14 cellular contexts compared by ENCODE assay signal in genomic region chr4:18568600-18568999, GRCh38.
DNase-seq lines count a peak whose midpoint lies in the region; ATAC-seq and TF ChIP-seq lines count a peak whose summit lies in the region.
"Had no signal": no experiment of that assay in that cellular context is flagged by ENCODE, and none has a peak within 500 bp of the region (broad histone marks: within the 10 kb centered on the region; RNA-seq: fewer than 3 reads in every experiment).

No MANE protein-coding gene starts in this region.

- intact Hi-C loops in heart right ventricle (cut with DNase I) (no loop called here), left cardiac atrium (cut with DNase I) (no loop called here)

- H3K27me3 Mint-ChIP-seq in type B pancreatic cell: no peaks in the 10 kb centered on the region
- H3K27me3 Mint-ChIP-seq: natural killer cell treated with Interleukin-12 subunit alpha and Interleukin-12 subunit beta and Interleukin-15 and Interleukin-18, amount 100 ng/mL, for 72 hours had no signal

- H3K36me3 ChIP-seq in heart right ventricle: no peaks in the 10 kb centered on the region
- H3K36me3 ChIP-seq in right atrium auricular region: no peaks in the 10 kb centered on the region
- H3K36me3 ChIP-seq in hepatocyte (replicated peaks; ENCODE audit: insufficient read depth, low read depth): no peaks in the 10 kb centered on the region

- H3K79me2 ChIP-seq in hepatocyte: no peaks in the 10 kb centered on the region

- no peak overlapping the region for H3K27ac ChIP-seq in heart right ventricle
- no peak overlapping the region for H3K27ac ChIP-seq in right atrium auricular region
- H3K27ac ChIP-seq in hepatocyte: no peak overlapping the region

- H3K9me2 ChIP-seq in hepatocyte (replicated peaks; ENCODE audit: insufficient read depth): no peaks in the 10 kb centered on the region

- no peak overlapping the region for H3K27ac Mint-ChIP-seq in type B pancreatic cell
- H3K27ac Mint-ChIP-seq: activated T-helper 2 cell treated with anti-CD3 and anti-CD28 coated beads, Interferon-gamma antibody, Interleukin-2, Interleukin-4, amounts not matched to agents 10 μg/mL and 5 μg/mL and 100 μg/mL, durations not matched to agents 14 hours and 24 hours and 36 hours; B cell; natural killer cell treated with Interleukin-12 subunit alpha and Interleukin-12 subunit beta and Interleukin-15 and Interleukin-18, amount 100 ng/mL, for 72 hours had no signal

- no peak overlapping the region for H2AFZ ChIP-seq in hepatocyte

- H4K20me1 ChIP-seq in hepatocyte (ENCODE audit: insufficient read depth, poor library complexity, severe bottlenecking): no peaks in the 10 kb centered on the region

- TF ChIP-seq CTCF in heart right ventricle (IDR thresholded peaks at IDR 0.05): peak in 5 of 9 donors; percentile 19 to 36 (median 32)
- peak in 1 of 2 donors; percentile 24 for TF ChIP-seq CTCF in right atrium auricular region (IDR thresholded peaks at IDR 0.05)
- TF ChIP-seq CTCF in hepatocyte (IDR thresholded peaks at IDR 0.05; ENCODE audit: poor library complexity): peak; percentile 47
- peak; percentile 63 for TF ChIP-seq CTCF in type B pancreatic cell (conservative IDR thresholded peaks at IDR 0.05)

- no peak overlapping the region for H3K4me3 ChIP-seq in heart right ventricle
- no peak overlapping the region for H3K4me3 ChIP-seq in right atrium auricular region
- no peak overlapping the region for H3K4me3 ChIP-seq in hepatocyte

- H3K4me2 ChIP-seq in hepatocyte: no peak overlapping the region

- in situ Hi-C loops in SK-MEL-5 (cut with HindIII; ENCODE audit: low pct_unique_long_range_greater_than_20kb, low sequenced_read_pairs): no loop called here

- H3K9me3 ChIP-seq in heart right ventricle (peaks cover 0 to 16% (median 0%) of the 10 kb centered on the region in 11 donors), right atrium auricular region (no peaks in the 10 kb centered on the region), hepatocyte (ENCODE audit: low read depth) (no peaks in the 10 kb centered on the region)

- no peaks in the 10 kb centered on the region for H3K36me3 Mint-ChIP-seq in type B pancreatic cell
- H3K36me3 Mint-ChIP-seq: natural killer cell treated with Interleukin-12 subunit alpha and Interleukin-12 subunit beta and Interleukin-15 and Interleukin-18, amount 100 ng/mL, for 72 hours had no signal

- ATAC-seq in heart right ventricle: no peak
- no peak for ATAC-seq in HG03039 (IDR thresholded peaks at IDR 0.05; ENCODE audit: unreplicated experiment)
- no peak for ATAC-seq in GM18502 (IDR thresholded peaks at IDR 0.05; ENCODE audit: poor library complexity, unreplicated experiment)
- no peak for ATAC-seq in left cardiac atrium
- ATAC-seq: natural killer cell treated with Interleukin-12 subunit alpha and Interleukin-12 subunit beta and Interleukin-15 and Interleukin-18, amount 100 ng/mL, for 72 hours had no signal

- H3K4me1 ChIP-seq in heart right ventricle (no peaks in the 10 kb centered on the region), right atrium auricular region (no peaks in the 10 kb centered on the region), hepatocyte (ENCODE audit: insufficient read depth) (no peaks in the 10 kb centered on the region)

- peaks cover 6% of the 10 kb centered on the region for H3K4me1 Mint-ChIP-seq in type B pancreatic cell (ENCODE audit: unreplicated experiment)
- H3K4me1 Mint-ChIP-seq: B cell had no signal

- 43 to 44% methylated on average over 2 of the region's 2 CpGs for WGBS in heart right ventricle, 2 donors
- WGBS in hepatocyte (ENCODE audit: low lambda C conversion rate, missing lambda C conversion rate): 58% methylated on average over 2 of the region's 2 CpGs

- peaks cover 0 to 7% (median 0%) of the 10 kb centered on the region in 7 donors for H3K27me3 ChIP-seq in heart right ventricle
- H3K27me3 ChIP-seq in right atrium auricular region: no peaks in the 10 kb centered on the region
- no peaks in the 10 kb centered on the region for H3K27me3 ChIP-seq in hepatocyte

- no peaks in the 10 kb centered on the region for H3K9me3 Mint-ChIP-seq in type B pancreatic cell
- H3K9me3 Mint-ChIP-seq: natural killer cell treated with Interleukin-12 subunit alpha and Interleukin-12 subunit beta and Interleukin-15 and Interleukin-18, amount 100 ng/mL, for 72 hours had no signal

- no peak overlapping the region for H3K4me3 Mint-ChIP-seq in type B pancreatic cell
- H3K4me3 Mint-ChIP-seq: B cell; natural killer cell treated with Interleukin-12 subunit alpha and Interleukin-12 subunit beta and Interleukin-15 and Interleukin-18, amount 100 ng/mL, for 72 hours had no signal

- DNase-seq in heart right ventricle (no peak), right atrium auricular region (ENCODE audit: low spot score) (no peak), SK-MEL-5 (ENCODE audit: low read depth, low spot score) (peak; percentile 26), hepatocyte (ENCODE audit: low spot score) (peak; percentile 28), type B pancreatic cell (ENCODE audit: extremely low spot score, unreplicated experiment) (no peak), left cardiac atrium (no peak)
- DNase-seq: activated CD4-positive, alpha-beta T cell treated with anti-CD3 and anti-CD28 coated beads for 48 hours; GF-D8; NCI-H774 had no signal

Comparison
In these comparisons a context has a peak if more than half of its experiments do, and no peak if none do; other contexts are left out.
1. DNase-seq: peak in SK-MEL-5 (single experiment) and hepatocyte (single experiment); none in heart right ventricle (0 of 2), right atrium auricular region (single experiment), type B pancreatic cell (single experiment) and left cardiac atrium (single experiment).